9 cellular contexts compared by ENCODE assay signal in genomic region chr5:139637438-139638089, GRCh38. TPM values are rescaled to one million over a fixed set of nuclear protein-coding genes. Genes with fewer than 3 reads are reported as not detected.
DNase-seq lines count a peak whose midpoint lies in the region; ATAC-seq and TF ChIP-seq lines count a peak whose summit lies in the region.
"Had no signal": no experiment of that assay in that cellular context is flagged by ENCODE, and none has a peak within 500 bp of the region (broad histone marks: within the 10 kb centered on the region; RNA-seq: fewer than 3 reads in every experiment).

No MANE protein-coding gene starts in this region.

- peaks cover 0 to 2% of the 10 kb centered on the region in 2 donors for H3K36me3 ChIP-seq in psoas muscle (ENCODE audit: insufficient read depth in 1 of 2, low read depth in 1 of 2)

- peak; percentile 36 for ATAC-seq in GM19397 (IDR thresholded peaks at IDR 0.05; ENCODE audit: unreplicated experiment)
- ATAC-seq in psoas muscle: peak; percentile 69 to 74 (median 72)

- peak overlapping the region; percentile 76 to 85 (median 81) for H3K4me3 Mint-ChIP-seq in brain

- no peaks in the 10 kb centered on the region for H3K36me3 Mint-ChIP-seq in brain

- H3K27ac Mint-ChIP-seq in brain: peak overlapping the region; percentile 80 to 97 (median 96)

- intact Hi-C loops in psoas muscle (cut with DNase I): loop anchor here in 1 of 2 donors (1.0 to 10.0 kb wide), 3 partner anchors 11 to 327 kb away; partner anchors contain the start of gene CXXC5

- DNase-seq in CD1c-positive myeloid dendritic cell (ENCODE audit: extremely low spot score) (peak; percentile 75), LHCN-M2 (ENCODE audit: low read depth) (peak; percentile 74), SHP77 (lab: John Stamatoyannopoulos, UW) (peak; percentile 75 to 89), hypothalamus (lab: John Stamatoyannopoulos, UW) (peak in 44 of 51 donors; percentile 35 to 87 (median 74)), psoas muscle (peak; percentile 89 to 94)
- DNase-seq in activated CD4-positive, CD25-positive, alpha-beta regulatory T cell (lab: John Stamatoyannopoulos, UW): no peak

- peaks cover 60% of the 10 kb centered on the region for H3K4me1 ChIP-seq in psoas muscle

- TF ChIP-seq CTCF in brain (conservative IDR thresholded peaks at IDR 0.05): peak in 1 of 2 experiments; percentile 35
- TF ChIP-seq CTCF in psoas muscle (IDR thresholded peaks at IDR 0.05): peak; percentile 23

- peaks cover 4% of the 10 kb centered on the region for H3K27me3 Mint-ChIP-seq in brain

- no peaks in the 10 kb centered on the region for H3K27me3 ChIP-seq in psoas muscle (ENCODE audit: insufficient read depth in 3 of 3, low read length in 2 of 3)

- H3K9me3 ChIP-seq in psoas muscle: no peaks in the 10 kb centered on the region

- H3K4me3 ChIP-seq in psoas muscle: peak overlapping the region; percentile 64
- H3K4me3 ChIP-seq: SK-N-MC had no signal

- H3K27ac ChIP-seq in psoas muscle: peak overlapping the region; percentile 96
- H3K27ac ChIP-seq: SK-N-MC had no signal

- no peaks in the 10 kb centered on the region for H3K9me3 Mint-ChIP-seq in brain

- WGBS in psoas muscle, 3 donors: 1% methylated on average over 37 to 62 of the region's 62 CpGs

- peaks cover 89% of the 10 kb centered on the region for H3K4me1 Mint-ChIP-seq in brain

RNA-seq across cellular contexts. Expression of gene CXXC5, which starts 10.6 kb away (rescaled TPM):
- total RNA-seq in LHCN-M2 (2014; rRNA removed) (240 and 264 TPM in 2 replicates), psoas muscle (10 to 100 TPM; 31.9 to 88.3 (median 48.5) TPM)
- polyA plus RNA-seq in LHCN-M2 (2012): 111 TPM
- polyA plus RNA-seq in brain (ENCODE audit: insufficient read depth, low read depth, low replicate concordance) (79.7 TPM), psoas muscle (10 to 100 TPM; 24.5 to 48.5 (median 27.0) TPM)

Comparison
In these comparisons a context has a peak if more than half of its experiments do, and no peak if none do; other contexts are left out.
1. DNase-seq: peak in CD1c-positive myeloid dendritic cell (single experiment), LHCN-M2 (single experiment), SHP77 (2 of 2), hypothalamus (44 of 51) and psoas muscle (2 of 2); none in activated CD4-positive, CD25-positive, alpha-beta regulatory T cell (0 of 4).